ENCODE assay signal across 19 cellular contexts in the genomic region with DNA sequence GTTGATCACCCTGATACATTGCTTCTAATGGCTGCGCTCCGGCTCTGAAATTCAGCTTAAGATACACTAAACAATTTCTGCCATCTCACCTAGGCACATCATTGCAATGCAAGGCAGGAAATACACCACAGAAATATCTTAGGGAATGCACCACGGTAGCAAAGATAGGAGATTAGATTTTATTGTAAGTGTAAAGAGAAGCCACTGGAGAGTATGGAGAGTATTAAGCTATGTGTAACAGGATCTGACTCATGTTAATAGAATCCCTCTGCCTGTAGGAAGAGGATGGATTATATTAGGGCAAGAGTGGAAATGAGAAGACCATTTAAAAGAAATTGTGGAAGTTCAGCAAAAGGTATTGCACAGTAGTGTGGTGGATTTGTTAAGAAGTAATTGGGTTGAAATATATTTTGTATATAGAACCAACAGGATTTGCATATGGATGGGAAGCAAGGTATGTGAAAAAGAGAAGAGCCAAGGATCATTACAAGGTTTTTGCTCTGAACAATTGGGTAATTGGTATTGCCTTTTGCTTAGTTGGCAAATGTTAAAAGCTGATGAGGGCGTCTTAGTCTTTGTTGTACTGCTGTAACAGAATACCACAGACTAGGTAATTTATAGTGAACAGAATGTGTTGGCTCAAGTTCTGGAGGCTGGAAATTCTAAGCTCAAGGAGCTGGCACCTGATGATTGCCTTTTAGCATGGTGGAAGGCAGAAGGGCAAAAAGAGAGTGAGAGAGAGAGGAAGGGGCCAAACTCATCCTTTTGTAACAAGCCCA.
A peak's percentile ranks its signal among the peaks of the same experiment; 100 is the strongest.
DNase-seq lines count a peak whose midpoint lies in the region; ATAC-seq, FAIRE-seq and TF ChIP-seq lines count a peak whose summit lies in the region.
"Had no signal": no experiment of that assay in that cellular context is flagged by ENCODE, and none has a peak within 500 bp of the region (broad histone marks: within the 10 kb centered on the region; RNA-seq: fewer than 3 reads in every experiment).

No MANE protein-coding gene starts in this region.

- no TSS peak for BruUV-seq in MCF 10A (replicated peaks; lab: Mats Ljungman, UMichigan)

- no peak overlapping the region for H3K27ac Mint-ChIP-seq in MCF 10A (ENCODE audit: low read depth, unreplicated experiment)
- H3K27ac Mint-ChIP-seq: activated naive CD4-positive, alpha-beta T cell treated with anti-CD3 and anti-CD28 coated beads for 36 hours; IgD-negative memory B cell had no signal

- H3K27ac ChIP-seq in breast epithelium: no peak overlapping the region
- H3K27ac ChIP-seq: heart left ventricle, lower lobe of right lung, upper lobe of right lung had no signal

- TF ChIP-seq CTCF in MCF 10A (IDR thresholded peaks at IDR 0.05; ENCODE audit: unreplicated experiment) (no peak), breast epithelium (IDR thresholded peaks at IDR 0.05) (no peak)

- peaks cover 11% of the 10 kb centered on the region for H3K4me1 Mint-ChIP-seq in MCF 10A (ENCODE audit: insufficient read depth, unreplicated experiment)
- H3K4me1 Mint-ChIP-seq: IgD-negative memory B cell had no signal

- no peaks in the 10 kb centered on the region for H3K27me3 Mint-ChIP-seq in MCF 10A (ENCODE audit: insufficient read depth, unreplicated experiment)
- H3K27me3 Mint-ChIP-seq: IgD-negative memory B cell had no signal

- DNase-seq in MCF 10A (ENCODE audit: unreplicated experiment): peak; percentile 30
- DNase-seq in breast epithelium (ENCODE audit: low spot score in 2 of 2): no peak
- DNase-seq in fibroblast of the conjunctiva (ENCODE audit: low read depth): peak; percentile 24
- DNase-seq in Kasumi-1 (lab: John Stamatoyannopoulos, UW): no peak
- no peak for DNase-seq in GM12892 (ENCODE audit: insufficient read length)
- DNase-seq in NCI-H1105 treated with DMSO at 0.1 percent for 48 hours (lab: John Stamatoyannopoulos, UW): no peak
- DNase-seq: activated CD4-positive, alpha-beta T cell treated with anti-CD3 and anti-CD28 coated beads, Interleukin-2, amount 50 U/mL, for 4 hours; activated naive CD4-positive, alpha-beta T cell treated with anti-CD3 and anti-CD28 coated beads for 36 hours; heart left ventricle; lower lobe of right lung; NCI-H1930; occipital lobe; T1000; upper lobe of right lung had no signal

- H3K9me3 Mint-ChIP-seq in MCF 10A (ENCODE audit: unreplicated experiment): no peaks in the 10 kb centered on the region
- H3K9me3 Mint-ChIP-seq: IgD-negative memory B cell had no signal

- CTCF ChIA-PET in MCF 10A (lab: Yijun Ruan, JAX): interaction anchor here (0.6 kb wide), 2 partner anchors 61 to 564 kb away, joined by 3 read pairs; no protein-coding TSS in a partner anchor

- no peak for TF ChIP-seq POLR2A in breast epithelium (IDR thresholded peaks at IDR 0.05)
- no peak for TF ChIP-seq POLR2A in GM12892 (IDR thresholded peaks at IDR 0.05; ENCODE audit: low read depth, low read length)

- intact Hi-C loops in MCF 10A (cut with micrococcal nuclease) (no loop called here), breast epithelium (cut with DNase I; ENCODE audit: low total_unique reads) (no loop called here)

- no peaks in the 10 kb centered on the region for H3K27me3 ChIP-seq in breast epithelium
- H3K27me3 ChIP-seq: heart left ventricle, upper lobe of right lung had no signal

- no peaks in the 10 kb centered on the region for H3K4me1 ChIP-seq in breast epithelium
- H3K4me1 ChIP-seq: HAP-1, heart left ventricle, lower lobe of right lung, upper lobe of right lung had no signal

- no peak for FAIRE-seq in GM12892 (lab: Jason Lieb, UNC)
- FAIRE-seq: colon had no signal

- no peaks in the 10 kb centered on the region for H3K9me3 ChIP-seq in breast epithelium
- H3K9me3 ChIP-seq: HAP-1, lower lobe of right lung, upper lobe of right lung had no signal

- H3K4me3 ChIP-seq in breast epithelium: no peak overlapping the region
- H3K4me3 ChIP-seq: HAP-1, heart left ventricle, lower lobe of right lung, upper lobe of right lung had no signal

- ATAC-seq in SK-N-SH treated with all-trans-retinoic acid at 6 μM for 48 hours (peak; percentile 98), HG02885 (IDR thresholded peaks at IDR 0.05; ENCODE audit: poor library complexity, unreplicated experiment) (no peak)
- ATAC-seq: heart left ventricle, lower lobe of right lung, upper lobe of right lung had no signal

- POLR2A ChIA-PET in MCF 10A (lab: Yijun Ruan, JAX): no interaction called here

- no peak overlapping the region for H3K4me3 Mint-ChIP-seq in MCF 10A (ENCODE audit: unreplicated experiment)
- H3K4me3 Mint-ChIP-seq: activated naive CD4-positive, alpha-beta T cell treated with anti-CD3 and anti-CD28 coated beads for 36 hours; IgD-negative memory B cell had no signal

- H3K36me3 Mint-ChIP-seq in MCF 10A (ENCODE audit: insufficient read depth, unreplicated experiment): peaks cover 9% of the 10 kb centered on the region
- H3K36me3 Mint-ChIP-seq: IgD-negative memory B cell had no signal

- no peaks in the 10 kb centered on the region for H3K36me3 ChIP-seq in breast epithelium
- H3K36me3 ChIP-seq: HAP-1, heart left ventricle, lower lobe of right lung, upper lobe of right lung had no signal

TF ChIP-seq in SK-N-SH treated with all-trans-retinoic acid at 6 μM for 48 hours, 23 proteins besides CTCF, POLR2A, EP300 and RAD21:
- TF ChIP-seq TOX (CRISPR knock-in tag; IDR thresholded peaks at IDR 0.05; ENCODE audit: borderline replicate concordance) (peak; percentile 56; the same call in 1 of the 2 replicates), ISL1 (CRISPR knock-in tag; IDR thresholded peaks at IDR 0.05) (no peak)

Comparison
In these comparisons a context has a peak if more than half of its experiments do, and no peak if none do; other contexts are left out.
1. DNase-seq: peak in MCF 10A (single experiment) and fibroblast of the conjunctiva (single experiment); none in breast epithelium (0 of 2), Kasumi-1 (0 of 2), GM12892 (single experiment) and NCI-H1105 treated with DMSO at 0.1 percent for 48 hours (single experiment).